ENCODE assay signal across 13 cellular contexts in genomic region chr13:33612641-33613638, GRCh38.
DNase-seq lines count a peak whose midpoint lies in the region; ATAC-seq, FAIRE-seq and TF ChIP-seq lines count a peak whose summit lies in the region.
"Had no signal": no experiment of that assay in that cellular context is flagged by ENCODE, and none has a peak within 500 bp of the region (broad histone marks: within the 10 kb centered on the region; RNA-seq: fewer than 3 reads in every experiment).

No MANE protein-coding gene starts in this region.

- H3K4me1 Mint-ChIP-seq in activated naive CD8-positive, alpha-beta T cell (ENCODE audit: low read depth) = peaks cover 22% of the 10 kb centered on the region

- FAIRE-seq in GM12891 (lab: Jason Lieb, UNC) = no peak
- FAIRE-seq: G401.6 had no signal

- no peak for TF ChIP-seq POLR2A in GM12891 (IDR thresholded peaks at IDR 0.05; ENCODE audit: low read depth, low read length)

- peak overlapping the region; percentile 79 for H3K27ac Mint-ChIP-seq in activated naive CD8-positive, alpha-beta T cell

- no peaks in the 10 kb centered on the region for H3K9me3 Mint-ChIP-seq in activated naive CD8-positive, alpha-beta T cell (ENCODE audit: low read depth)

- H3K27me3 Mint-ChIP-seq in activated naive CD8-positive, alpha-beta T cell = peaks cover 1% of the 10 kb centered on the region

- no peaks in the 10 kb centered on the region for H3K36me3 Mint-ChIP-seq in activated naive CD8-positive, alpha-beta T cell

- peak overlapping the region; percentile 18 for H3K4me3 Mint-ChIP-seq in activated naive CD8-positive, alpha-beta T cell

- ATAC-seq in GM19035 (IDR thresholded peaks at IDR 0.05; ENCODE audit: unreplicated experiment) (peak; percentile 71), HG03095 (IDR thresholded peaks at IDR 0.05; ENCODE audit: unreplicated experiment) (peak; percentile 52)
- ATAC-seq: esophagus mucosa had no signal

- DNase-seq in GM12891 (ENCODE audit: insufficient read length, low spot score) (no peak), GM19238 (ENCODE audit: insufficient read length, low spot score) (no peak), NCI-H226 (no peak), SHP77 treated with DMSO at 0.1 percent for 48 hours (lab: John Stamatoyannopoulos, UW) (no peak)
- no peak for DNase-seq in activated effector memory CD4-positive, alpha-beta T cell treated with anti-CD3 and anti-CD28 coated beads, Interleukin-2, amount 50 U/mL, for 16 hours
- DNase-seq: adrenal gland, NCI-H1417, thyroid gland had no signal

TF ChIP-seq in GM12891, 5 proteins besides CTCF, POLR2A, EP300 and RAD21:
- TF ChIP-seq POU2F2 (IDR thresholded peaks at IDR 0.05; ENCODE audit: low read depth, low read length) (peak; percentile 66; the same call in 1 of the 2 replicates), POLR2AphosphoS5 (IDR thresholded peaks at IDR 0.05; ENCODE audit: low read depth, low read length) (no peak)
TF ChIP-seq in GM12891: peak in this region for 1.
